ENCODE assay signal across 16 cellular contexts in genomic region chr2:235570256-235570655, GRCh38.
DNase-seq lines count a peak whose midpoint lies in the region; ATAC-seq and TF ChIP-seq lines count a peak whose summit lies in the region.
"Had no signal": no experiment of that assay in that cellular context is flagged by ENCODE, and none has a peak within 500 bp of the region (broad histone marks: within the 10 kb centered on the region; RNA-seq: fewer than 3 reads in every experiment).

No MANE protein-coding gene starts in this region.

- TF ChIP-seq CTCF in hepatocyte (IDR thresholded peaks at IDR 0.05; ENCODE audit: poor library complexity) (no peak), sigmoid colon (IDR thresholded peaks at IDR 0.05) (no peak), RWPE1 (conservative IDR thresholded peaks at IDR 0.05; ENCODE audit: low read depth) (no peak)

- CTCF ChIA-PET in RWPE1 (lab: Yijun Ruan, JAX) = interaction anchor here (0.7 kb wide), 1 partner anchor 178 kb away, joined by 3 read pairs; no protein-coding TSS in a partner anchor

- 36% methylated on average over 4 of the region's 4 CpGs for WGBS in hepatocyte (ENCODE audit: low lambda C conversion rate, missing lambda C conversion rate)
- 67 to 69% methylated on average over 4 of the region's 4 CpGs for WGBS in sigmoid colon, 2 donors

- no peak for TF ChIP-seq POLR2A in sigmoid colon (IDR thresholded peaks at IDR 0.05)

- H3K79me2 ChIP-seq in hepatocyte = peaks cover 77% of the 10 kb centered on the region

- ATAC-seq in HG02840 (IDR thresholded peaks at IDR 0.05; ENCODE audit: low FRiP score, unreplicated experiment) = no peak
- ATAC-seq in GM18519 (IDR thresholded peaks at IDR 0.05; ENCODE audit: low FRiP score, unreplicated experiment) = no peak
- ATAC-seq: Right ventricle myocardium inferior had no signal

- H3K27ac ChIP-seq in SJSA1 = peak overlapping the region; percentile 36
- peak overlapping the region; percentile 7 for H3K27ac ChIP-seq in hepatocyte
- peak overlapping the region in 3 of 4 donors; percentile 3 to 44 (median 41) for H3K27ac ChIP-seq in sigmoid colon
- H3K27ac ChIP-seq in RWPE1 = no peak overlapping the region
- H3K27ac ChIP-seq: C4-2B, uterus had no signal

- H4K20me1 ChIP-seq in hepatocyte (ENCODE audit: insufficient read depth, poor library complexity, severe bottlenecking) = peaks cover 9% of the 10 kb centered on the region

- H3K36me3 ChIP-seq in SJSA1 (no peaks in the 10 kb centered on the region; the same call in none of the 2 replicates), hepatocyte (replicated peaks; ENCODE audit: insufficient read depth, low read depth) (no peaks in the 10 kb centered on the region), sigmoid colon (no peaks in the 10 kb centered on the region)
- H3K36me3 ChIP-seq: uterus had no signal

- peak overlapping the region; percentile 5 for H3K4me2 ChIP-seq in hepatocyte

- POLR2A ChIA-PET in RWPE1 (lab: Yijun Ruan, JAX; ENCODE audit: low non-redundant PET) = no interaction called here

- intact Hi-C loops in sigmoid colon (cut with DNase I) = no loop called here

- peaks cover 16% of the 10 kb centered on the region for H3K4me1 ChIP-seq in SJSA1 (replicated peaks)
- H3K4me1 ChIP-seq in hepatocyte (ENCODE audit: insufficient read depth) = peaks cover 4% of the 10 kb centered on the region
- peaks cover 0 to 11% (median 6%) of the 10 kb centered on the region in 4 donors for H3K4me1 ChIP-seq in sigmoid colon
- H3K4me1 ChIP-seq: uterus had no signal

- no peak overlapping the region for H2AFZ ChIP-seq in hepatocyte

- H3K4me3 ChIP-seq in SJSA1 = no peak overlapping the region
- H3K4me3 ChIP-seq in hepatocyte = no peak overlapping the region
- peak overlapping the region in 1 of 4 donors; percentile 5 for H3K4me3 ChIP-seq in sigmoid colon
- H3K4me3 ChIP-seq: uterus had no signal

- H3K9me2 ChIP-seq in hepatocyte (replicated peaks; ENCODE audit: insufficient read depth) = no peaks in the 10 kb centered on the region

- H3K27me3 ChIP-seq in SJSA1 (replicated peaks) = no peaks in the 10 kb centered on the region
- H3K27me3 ChIP-seq in hepatocyte = no peaks in the 10 kb centered on the region
- no peaks in the 10 kb centered on the region for H3K27me3 ChIP-seq in sigmoid colon
- H3K27me3 ChIP-seq: uterus had no signal

- TF ChIP-seq EP300 in sigmoid colon (IDR thresholded peaks at IDR 0.05) = no peak

- DNase-seq in GM03348 (ENCODE audit: low spot score) (peak; percentile 71), SJSA1 (ENCODE audit: low read depth in 1 of 2, low spot score in 2 of 2) (no peak), hepatocyte (ENCODE audit: low spot score) (no peak), sigmoid colon (no peak), NCI-H345 (lab: John Stamatoyannopoulos, UW) (no peak), RWPE1 (ENCODE audit: low spot score) (no peak)
- DNase-seq: activated CD4-positive, alpha-beta memory T cell treated with anti-CD3 and anti-CD28 coated beads for 36 hours; DND-41; NCI-H187 treated with DMSO at 0.1 percent for 48 hours; NCI-H69; stimulated activated CD4-positive, alpha-beta T cell treated with anti-CD3 and anti-CD28 coated beads, Interleukin-4, amount 100 ng/mL, for 1 hour; uterus had no signal

- peaks cover 9% of the 10 kb centered on the region for H3K9me3 ChIP-seq in SJSA1 (replicated peaks)
- no peaks in the 10 kb centered on the region for H3K9me3 ChIP-seq in hepatocyte (ENCODE audit: low read depth)
- H3K9me3 ChIP-seq in sigmoid colon = peaks cover 0 to 4% (median 1%) of the 10 kb centered on the region in 4 donors
